9 cellular contexts compared by ENCODE assay signal in the genomic region with DNA sequence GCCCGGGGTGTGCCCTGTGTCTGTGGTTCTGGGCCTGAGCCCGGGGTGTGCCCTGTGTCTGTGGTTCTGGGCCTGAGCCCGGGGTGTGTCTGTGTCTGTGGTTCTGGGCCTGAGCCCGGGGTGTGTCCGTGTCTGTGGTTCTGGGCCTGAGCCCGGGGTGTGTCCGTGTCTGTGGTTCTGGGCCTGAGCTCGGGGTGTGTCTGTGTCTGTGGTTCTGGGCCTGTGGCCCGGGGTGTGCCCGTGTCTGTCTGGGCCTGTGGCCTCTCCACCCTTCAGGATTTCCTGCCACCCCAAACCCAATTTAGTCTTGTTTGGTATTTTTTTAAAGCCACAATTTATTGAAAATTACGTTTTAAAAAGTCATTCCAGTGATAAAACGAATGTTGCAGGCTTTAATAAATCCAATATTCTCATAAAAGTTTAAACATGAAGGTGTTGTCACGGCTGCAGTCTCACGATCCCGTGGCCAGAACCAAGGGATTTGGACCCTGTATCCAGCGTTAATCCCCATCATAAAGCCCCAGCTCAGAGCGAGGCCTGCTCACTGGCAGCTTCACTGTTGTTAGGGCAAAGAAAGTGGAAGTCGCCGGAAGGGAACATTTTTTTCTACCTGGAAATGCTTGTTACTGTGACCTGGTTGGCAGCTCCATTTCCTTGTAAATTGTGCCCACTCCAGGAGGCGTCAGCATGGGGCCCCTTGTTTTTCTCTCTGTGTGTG.
DNase-seq lines count a peak whose midpoint lies in the region; ATAC-seq and TF ChIP-seq lines count a peak whose summit lies in the region.
"Had no signal": no experiment of that assay in that cellular context is flagged by ENCODE, and none has a peak within 500 bp of the region (broad histone marks: within the 10 kb centered on the region; RNA-seq: fewer than 3 reads in every experiment).

No MANE protein-coding gene starts in this region.

- no peak for TF ChIP-seq POLR2A in spleen (IDR thresholded peaks at IDR 0.05)
- TF ChIP-seq POLR2A in heart left ventricle (IDR thresholded peaks at IDR 0.05) = no peak

- H3K4me1 ChIP-seq in iPS-15b (ENCODE audit: control insufficient read depth, insufficient read depth, low read length) (peaks cover 8% of the 10 kb centered on the region), spleen (peaks cover 6 to 36% (median 16%) of the 10 kb centered on the region in 6 donors), heart left ventricle (peaks cover 0 to 16% (median 0%) of the 10 kb centered on the region in 12 donors)

- intact Hi-C loops in spleen (cut with DNase I; ENCODE audit: low total_unique reads) = no loop called here
- intact Hi-C loops in heart left ventricle (cut with DNase I) = no loop called here

- H3K27me3 ChIP-seq in iPS-15b (ENCODE audit: control insufficient read depth, insufficient read depth, low read length) (no peaks in the 10 kb centered on the region), spleen (replicated peaks in 1 of 7) (no peaks in the 10 kb centered on the region), heart left ventricle (no peaks in the 10 kb centered on the region)

- H3K4me3 Mint-ChIP-seq in activated CD4-positive, alpha-beta T cell treated with anti-CD3 and anti-CD28 coated beads, Interleukin-2, amount 10 ng/mL, durations not matched to agents 7 days and 5 days = peak overlapping the region; percentile 16

- H3K4me3 ChIP-seq in iPS-15b (ENCODE audit: low read depth, low read length) = no peak overlapping the region
- no peak overlapping the region for H3K4me3 ChIP-seq in spleen
- no peak overlapping the region for H3K4me3 ChIP-seq in heart left ventricle

- H3K27ac Mint-ChIP-seq in activated CD4-positive, alpha-beta T cell treated with anti-CD3 and anti-CD28 coated beads, Interleukin-2, amount 10 ng/mL, durations not matched to agents 7 days and 5 days = peak overlapping the region; percentile 92

- POLR2A ChIA-PET in activated CD4-positive, alpha-beta T cell treated with anti-CD3 and anti-CD28 coated beads, Interleukin-2, amount 10 ng/mL, durations not matched to agents 7 days and 5 days (lab: Charles Lee) = no interaction called here

- no peak for TF ChIP-seq CTCF in spleen (IDR thresholded peaks at IDR 0.05 in 8 of 11, conservative IDR thresholded peaks at IDR 0.05 in 3 of 11)
- TF ChIP-seq CTCF in heart left ventricle (IDR thresholded peaks at IDR 0.05) = no peak

- peaks cover 16% of the 10 kb centered on the region for H3K36me3 ChIP-seq in iPS-15b (ENCODE audit: control insufficient read depth, insufficient read depth, low read length)
- peaks cover under 1 to 65% (median 24%) of the 10 kb centered on the region in 6 donors for H3K36me3 ChIP-seq in spleen
- H3K36me3 ChIP-seq in heart left ventricle = peaks cover 0 to 32% (median 18%) of the 10 kb centered on the region in 9 donors

- peaks cover 45% of the 10 kb centered on the region for H3K9me3 Mint-ChIP-seq in activated CD4-positive, alpha-beta T cell treated with anti-CD3 and anti-CD28 coated beads, Interleukin-2, amount 10 ng/mL, durations not matched to agents 7 days and 5 days

- H3K9ac ChIP-seq in iPS-15b (ENCODE audit: low read depth, low read length) = peak overlapping the region; percentile 24

- peaks cover 84% of the 10 kb centered on the region for H3K36me3 Mint-ChIP-seq in activated CD4-positive, alpha-beta T cell treated with anti-CD3 and anti-CD28 coated beads, Interleukin-2, amount 10 ng/mL, durations not matched to agents 7 days and 5 days (ENCODE audit: low read depth)

- WGBS in spleen, 5 donors = 52 to 66% (median 61%) methylated on average over 13 to 20 of the region's 20 CpGs
- 86 to 88% (median 87%) methylated on average over 14 to 20 of the region's 20 CpGs for WGBS in heart left ventricle, 4 donors

- no peak for DNase-seq in activated CD4-positive, alpha-beta T cell treated with anti-CD3 and anti-CD28 coated beads, Interleukin-2, amount 10 ng/mL, durations not matched to agents 7 days and 5 days
- no peak for DNase-seq in activated CD4-positive, alpha-beta T cell treated with anti-CD3 and anti-CD28 coated beads, Interleukin-2, amount 50 U/mL, for 4 hours
- DNase-seq in activated gamma-delta T cell (lab: John Stamatoyannopoulos, UW) (peak; percentile 25), spleen (no peak), heart left ventricle (no peak), COLO668 (lab: John Stamatoyannopoulos, UW; ENCODE audit: unreplicated experiment) (no peak)
- DNase-seq: NCI-H146 had no signal

- H3K4me1 Mint-ChIP-seq in activated CD4-positive, alpha-beta T cell treated with anti-CD3 and anti-CD28 coated beads, Interleukin-2, amount 10 ng/mL, durations not matched to agents 7 days and 5 days = peaks cover 46% of the 10 kb centered on the region

- CTCF ChIA-PET in activated CD4-positive, alpha-beta T cell treated with anti-CD3 and anti-CD28 coated beads, Interleukin-2, amount 10 ng/mL, durations not matched to agents 7 days and 5 days (lab: Charles Lee) = no interaction called here

- H3K27ac ChIP-seq in spleen = peak overlapping the region in 6 of 8 donors; percentile 5 to 78 (median 42)
- peak overlapping the region in 1 of 12 donors; percentile 42 for H3K27ac ChIP-seq in heart left ventricle

- ATAC-seq in GM21529 (IDR thresholded peaks at IDR 0.05; ENCODE audit: unreplicated experiment) = no peak
- no peak for ATAC-seq in heart left ventricle

- no peaks in the 10 kb centered on the region for H3K9me3 ChIP-seq in iPS-15b (ENCODE audit: control insufficient read depth, insufficient read depth, low read length)
- peaks cover 0 to 3% (median 0%) of the 10 kb centered on the region in 8 donors for H3K9me3 ChIP-seq in spleen
- peaks cover 0 to 5% (median 0%) of the 10 kb centered on the region in 12 donors for H3K9me3 ChIP-seq in heart left ventricle

- no peaks in the 10 kb centered on the region for H3K27me3 Mint-ChIP-seq in activated CD4-positive, alpha-beta T cell treated with anti-CD3 and anti-CD28 coated beads, Interleukin-2, amount 10 ng/mL, durations not matched to agents 7 days and 5 days
